14 cellular contexts compared by ENCODE assay signal in genomic region chr12:607541-608001, GRCh38. TPM values are rescaled to one million over a fixed set of nuclear protein-coding genes. Genes with fewer than 3 reads are reported as not detected.
A peak's percentile ranks its signal among the peaks of the same experiment; 100 is the strongest.
DNase-seq lines count a peak whose midpoint lies in the region; ATAC-seq and TF ChIP-seq lines count a peak whose summit lies in the region.
"Had no signal": no experiment of that assay in that cellular context is flagged by ENCODE, and none has a peak within 500 bp of the region (broad histone marks: within the 10 kb centered on the region; RNA-seq: fewer than 3 reads in every experiment).

No MANE protein-coding gene starts in this region.

- intact Hi-C loops in ascending aorta (cut with DNase I) (no loop called here), prostate gland (cut with DNase I) (no loop called here)

- 14% methylated on average over 5 of the region's 5 CpGs for WGBS in prostate gland

- peak overlapping the region; percentile 55 for H3K27ac Mint-ChIP-seq in T-helper 2 cell treated with Interferon-gamma antibody and Interleukin-4, amounts not matched to agents 5 μg/mL and 100 μg/mL, for 36 hours
- peak overlapping the region in 4 of 6 donors; percentile 3 to 60 (median 32) for H3K27ac Mint-ChIP-seq in immature natural killer cell
- H3K27ac Mint-ChIP-seq in stimulated activated effector memory CD8-positive, alpha-beta T cell treated with anti-CD3 and anti-CD28 coated beads, Interleukin-12 subunit alpha, Interleukin-12 subunit beta, amount 100 ng/mL, for 72 hours = peak overlapping the region; percentile 84
- H3K27ac Mint-ChIP-seq: activated naive CD8-positive, alpha-beta T cell treated with anti-CD3 and anti-CD28 coated beads for 36 hours had no signal

- H3K4me3 ChIP-seq in ascending aorta = no peak overlapping the region
- no peak overlapping the region for H3K4me3 ChIP-seq in prostate gland

- TF ChIP-seq POLR2A in prostate gland (IDR thresholded peaks at IDR 0.05) = no peak

- no peak for ATAC-seq in stimulated activated effector memory CD8-positive, alpha-beta T cell treated with anti-CD3 and anti-CD28 coated beads, Interleukin-12 subunit alpha, Interleukin-12 subunit beta, amount 100 ng/mL, for 72 hours

- H3K36me3 Mint-ChIP-seq in T-helper 2 cell treated with Interferon-gamma antibody and Interleukin-4, amounts not matched to agents 5 μg/mL and 100 μg/mL, for 36 hours (ENCODE audit: low read depth) = no peaks in the 10 kb centered on the region
- H3K36me3 Mint-ChIP-seq in immature natural killer cell = no peaks in the 10 kb centered on the region
- no peaks in the 10 kb centered on the region for H3K36me3 Mint-ChIP-seq in stimulated activated effector memory CD8-positive, alpha-beta T cell treated with anti-CD3 and anti-CD28 coated beads, Interleukin-12 subunit alpha, Interleukin-12 subunit beta, amount 100 ng/mL, for 72 hours
- H3K36me3 Mint-ChIP-seq: activated naive CD8-positive, alpha-beta T cell treated with anti-CD3 and anti-CD28 coated beads for 36 hours; naive B cell had no signal

- TF ChIP-seq CTCF in ascending aorta (IDR thresholded peaks at IDR 0.05) = no peak
- TF ChIP-seq CTCF in prostate gland (IDR thresholded peaks at IDR 0.05) = no peak

- no peaks in the 10 kb centered on the region for H3K27me3 Mint-ChIP-seq in T-helper 2 cell treated with Interferon-gamma antibody and Interleukin-4, amounts not matched to agents 5 μg/mL and 100 μg/mL, for 36 hours (ENCODE audit: low read depth)
- peaks cover 0 to 3% (median 2%) of the 10 kb centered on the region in 3 donors for H3K27me3 Mint-ChIP-seq in immature natural killer cell (ENCODE audit: low read depth in 3 of 3)
- H3K27me3 Mint-ChIP-seq: activated naive CD8-positive, alpha-beta T cell treated with anti-CD3 and anti-CD28 coated beads for 36 hours; naive B cell had no signal

- H3K9me3 ChIP-seq in ascending aorta (no peaks in the 10 kb centered on the region), prostate gland (no peaks in the 10 kb centered on the region)

- no peaks in the 10 kb centered on the region for H3K27me3 ChIP-seq in ascending aorta
- no peaks in the 10 kb centered on the region for H3K27me3 ChIP-seq in prostate gland (replicated peaks; ENCODE audit: insufficient read depth)

- H3K4me3 Mint-ChIP-seq in T-helper 2 cell treated with Interferon-gamma antibody and Interleukin-4, amounts not matched to agents 5 μg/mL and 100 μg/mL, for 36 hours = peak overlapping the region; percentile 11
- no peak overlapping the region for H3K4me3 Mint-ChIP-seq in immature natural killer cell
- H3K4me3 Mint-ChIP-seq in stimulated activated effector memory CD8-positive, alpha-beta T cell treated with anti-CD3 and anti-CD28 coated beads, Interleukin-12 subunit alpha, Interleukin-12 subunit beta, amount 100 ng/mL, for 72 hours = no peak overlapping the region
- H3K4me3 Mint-ChIP-seq: activated naive CD8-positive, alpha-beta T cell treated with anti-CD3 and anti-CD28 coated beads for 36 hours; naive B cell had no signal

- H3K4me1 Mint-ChIP-seq in T-helper 2 cell treated with Interferon-gamma antibody and Interleukin-4, amounts not matched to agents 5 μg/mL and 100 μg/mL, for 36 hours (ENCODE audit: low read depth) = peaks cover 35% of the 10 kb centered on the region
- H3K4me1 Mint-ChIP-seq in immature natural killer cell = peaks cover 40 to 45% of the 10 kb centered on the region in 2 donors
- H3K4me1 Mint-ChIP-seq in stimulated activated effector memory CD8-positive, alpha-beta T cell treated with anti-CD3 and anti-CD28 coated beads, Interleukin-12 subunit alpha, Interleukin-12 subunit beta, amount 100 ng/mL, for 72 hours = peaks cover 48% of the 10 kb centered on the region

- DNase-seq in T-helper 2 cell treated with Interferon-gamma antibody and Interleukin-4, amounts not matched to agents 5 μg/mL and 100 μg/mL, for 36 hours (ENCODE audit: low spot score) = no peak
- DNase-seq in T-helper 2 cell (no peak), ascending aorta (ENCODE audit: low spot score in 2 of 2) (peak in 1 of 2 donors; percentile 65), immature natural killer cell (no peak), prostate gland (ENCODE audit: low spot score) (no peak), OCI-M1 (lab: John Stamatoyannopoulos, UW) (no peak)
- DNase-seq in stimulated activated effector memory CD8-positive, alpha-beta T cell treated with anti-CD3 and anti-CD28 coated beads, Interleukin-12 subunit alpha, Interleukin-12 subunit beta, amount 100 ng/mL, for 72 hours (ENCODE audit: low spot score in 2 of 2) = no peak
- no peak for DNase-seq in stimulated activated CD4-positive, alpha-beta T cell treated with anti-CD3 and anti-CD28 coated beads, Interleukin-12 subunit alpha, Interleukin-12 subunit beta, amount 100 ng/mL, for 4 hours
- DNase-seq: activated naive CD8-positive, alpha-beta T cell treated with anti-CD3 and anti-CD28 coated beads for 36 hours; MM.1S; naive B cell; stimulated activated CD4-positive, alpha-beta T cell treated with anti-CD3 and anti-CD28 coated beads, Interleukin-4, amount 100 ng/mL, for 4 hours; WERI-Rb-1 had no signal

- no peaks in the 10 kb centered on the region for H3K9me3 Mint-ChIP-seq in T-helper 2 cell treated with Interferon-gamma antibody and Interleukin-4, amounts not matched to agents 5 μg/mL and 100 μg/mL, for 36 hours
- H3K9me3 Mint-ChIP-seq in immature natural killer cell = no peaks in the 10 kb centered on the region
- H3K9me3 Mint-ChIP-seq in stimulated activated effector memory CD8-positive, alpha-beta T cell treated with anti-CD3 and anti-CD28 coated beads, Interleukin-12 subunit alpha, Interleukin-12 subunit beta, amount 100 ng/mL, for 72 hours = no peaks in the 10 kb centered on the region
- H3K9me3 Mint-ChIP-seq: activated naive CD8-positive, alpha-beta T cell treated with anti-CD3 and anti-CD28 coated beads for 36 hours had no signal

- H3K4me1 ChIP-seq in ascending aorta = peaks cover 6 to 26% of the 10 kb centered on the region in 2 donors
- no peaks in the 10 kb centered on the region for H3K4me1 ChIP-seq in prostate gland (replicated peaks)

- H3K36me3 ChIP-seq in ascending aorta (no peaks in the 10 kb centered on the region), prostate gland (no peaks in the 10 kb centered on the region)
- H3K36me3 ChIP-seq: WERI-Rb-1 had no signal

- peak overlapping the region; percentile 52 to 77 for H3K27ac ChIP-seq in ascending aorta
- H3K27ac ChIP-seq in prostate gland = no peak overlapping the region
- H3K27ac ChIP-seq: WERI-Rb-1 had no signal

RNA-seq across cellular contexts. Expression of gene NINJ2, which starts 55.7 kb away (rescaled TPM):
- total RNA-seq in ascending aorta (24.1 TPM), prostate gland (10 to 100 TPM in 1 of 2 donors, 1 to 10 TPM in 1; 1.1 to 17.3 TPM)
- polyA plus RNA-seq in immature natural killer cell = 10 to 100 TPM; 18.2 to 42.3 (median 25.7) TPM
- total RNA-seq: A172 had no signal

Comparison
In these comparisons a context has a peak if more than half of its experiments do, and no peak if none do; other contexts are left out.
1. H3K27ac Mint-ChIP-seq: peak in every context shown above with its lines; median percentile 84 in stimulated activated effector memory CD8-positive, alpha-beta T cell treated with anti-CD3 and anti-CD28 coated beads, Interleukin-12 subunit alpha, Interleukin-12 subunit beta, amount 100 ng/mL, for 72 hours; 55 in T-helper 2 cell treated with Interferon-gamma antibody and Interleukin-4, amounts not matched to agents 5 μg/mL and 100 μg/mL, for 36 hours; 32 in immature natural killer cell.
2. H3K27ac ChIP-seq: peak in ascending aorta (2 of 2); none in prostate gland (0 of 2).